In genomic region chr10:36634916-36635315, GRCh38 we compare ENCODE assay signal across 1 cellular context.
TF ChIP-seq lines count a peak whose summit lies in the region.

No MANE protein-coding gene starts in this region.

TF ChIP-seq in GM23338, 12 proteins besides CTCF, POLR2A, EP300 and RAD21 (continued from another document):
- TF ChIP-seq EZH2phosphoT487 (IDR thresholded peaks at IDR 0.05; ENCODE audit: unreplicated experiment) (no peak), ZNF331 (CRISPR knock-in tag; IDR thresholded peaks at IDR 0.05; ENCODE audit: low read depth) (no peak), NANOG (IDR thresholded peaks at IDR 0.05; ENCODE audit: borderline replicate concordance) (no peak)
- TF ChIP-seq, protein P1, sequence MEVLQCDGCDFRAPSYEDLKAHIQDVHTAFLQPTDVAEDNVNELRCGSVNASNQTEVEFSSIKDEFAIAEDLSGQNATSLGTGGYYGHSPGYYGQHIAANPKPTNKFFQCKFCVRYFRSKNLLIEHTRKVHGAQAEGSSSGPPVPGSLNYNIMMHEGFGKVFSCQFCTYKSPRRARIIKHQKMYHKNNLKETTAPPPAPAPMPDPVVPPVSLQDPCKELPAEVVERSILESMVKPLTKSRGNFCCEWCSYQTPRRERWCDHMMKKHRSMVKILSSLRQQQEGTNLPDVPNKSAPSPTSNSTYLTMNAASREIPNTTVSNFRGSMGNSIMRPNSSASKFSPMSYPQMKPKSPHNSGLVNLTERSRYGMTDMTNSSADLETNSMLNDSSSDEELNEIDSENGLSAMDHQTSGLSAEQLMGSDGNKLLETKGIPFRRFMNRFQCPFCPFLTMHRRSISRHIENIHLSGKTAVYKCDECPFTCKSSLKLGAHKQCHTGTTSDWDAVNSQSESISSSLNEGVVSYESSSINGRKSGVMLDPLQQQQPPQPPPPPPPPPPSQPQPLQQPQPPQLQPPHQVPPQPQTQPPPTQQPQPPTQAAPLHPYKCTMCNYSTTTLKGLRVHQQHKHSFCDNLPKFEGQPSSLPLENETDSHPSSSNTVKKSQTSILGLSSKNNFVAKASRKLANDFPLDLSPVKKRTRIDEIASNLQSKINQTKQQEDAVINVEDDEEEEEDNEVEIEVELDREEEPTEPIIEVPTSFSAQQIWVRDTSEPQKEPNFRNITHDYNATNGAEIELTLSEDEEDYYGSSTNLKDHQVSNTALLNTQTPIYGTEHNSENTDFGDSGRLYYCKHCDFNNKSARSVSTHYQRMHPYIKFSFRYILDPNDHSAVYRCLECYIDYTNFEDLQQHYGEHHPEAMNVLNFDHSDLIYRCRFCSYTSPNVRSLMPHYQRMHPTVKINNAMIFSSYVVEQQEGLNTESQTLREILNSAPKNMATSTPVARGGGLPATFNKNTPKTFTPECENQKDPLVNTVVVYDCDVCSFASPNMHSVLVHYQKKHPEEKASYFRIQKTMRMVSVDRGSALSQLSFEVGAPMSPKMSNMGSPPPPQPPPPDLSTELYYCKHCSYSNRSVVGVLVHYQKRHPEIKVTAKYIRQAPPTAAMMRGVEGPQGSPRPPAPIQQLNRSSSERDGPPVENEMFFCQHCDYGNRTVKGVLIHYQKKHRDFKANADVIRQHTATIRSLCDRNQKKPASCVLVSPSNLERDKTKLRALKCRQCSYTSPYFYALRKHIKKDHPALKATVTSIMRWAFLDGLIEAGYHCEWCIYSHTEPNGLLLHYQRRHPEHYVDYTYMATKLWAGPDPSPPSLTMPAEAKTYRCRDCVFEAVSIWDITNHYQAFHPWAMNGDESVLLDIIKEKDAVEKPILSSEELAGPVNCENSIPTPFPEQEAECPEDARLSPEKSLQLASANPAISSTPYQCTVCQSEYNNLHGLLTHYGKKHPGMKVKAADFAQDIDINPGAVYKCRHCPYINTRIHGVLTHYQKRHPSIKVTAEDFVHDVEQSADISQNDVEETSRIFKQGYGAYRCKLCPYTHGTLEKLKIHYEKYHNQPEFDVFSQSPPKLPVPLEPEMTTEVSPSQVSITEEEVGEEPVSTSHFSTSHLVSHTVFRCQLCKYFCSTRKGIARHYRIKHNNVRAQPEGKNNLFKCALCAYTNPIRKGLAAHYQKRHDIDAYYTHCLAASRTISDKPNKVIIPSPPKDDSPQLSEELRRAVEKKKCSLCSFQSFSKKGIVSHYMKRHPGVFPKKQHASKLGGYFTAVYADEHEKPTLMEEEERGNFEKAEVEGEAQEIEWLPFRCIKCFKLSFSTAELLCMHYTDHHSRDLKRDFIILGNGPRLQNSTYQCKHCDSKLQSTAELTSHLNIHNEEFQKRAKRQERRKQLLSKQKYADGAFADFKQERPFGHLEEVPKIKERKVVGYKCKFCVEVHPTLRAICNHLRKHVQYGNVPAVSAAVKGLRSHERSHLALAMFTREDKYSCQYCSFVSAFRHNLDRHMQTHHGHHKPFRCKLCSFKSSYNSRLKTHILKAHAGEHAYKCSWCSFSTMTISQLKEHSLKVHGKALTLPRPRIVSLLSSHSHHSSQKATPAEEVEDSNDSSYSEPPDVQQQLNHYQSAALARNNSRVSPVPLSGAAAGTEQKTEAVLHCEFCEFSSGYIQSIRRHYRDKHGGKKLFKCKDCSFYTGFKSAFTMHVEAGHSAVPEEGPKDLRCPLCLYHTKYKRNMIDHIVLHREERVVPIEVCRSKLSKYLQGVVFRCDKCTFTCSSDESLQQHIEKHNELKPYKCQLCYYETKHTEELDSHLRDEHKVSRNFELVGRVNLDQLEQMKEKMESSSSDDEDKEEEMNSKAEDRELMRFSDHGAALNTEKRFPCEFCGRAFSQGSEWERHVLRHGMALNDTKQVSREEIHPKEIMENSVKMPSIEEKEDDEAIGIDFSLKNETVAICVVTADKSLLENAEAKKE (CRISPR knock-in tag; IDR thresholded peaks at IDR 0.05) = no peak
